ENCODE assay signal across 11 cellular contexts in genomic region chr7:28358423-28358868, GRCh38. TPM values are rescaled to one million over a fixed set of nuclear protein-coding genes. Genes with fewer than 3 reads are reported as not detected.
DNase-seq lines count a peak whose midpoint lies in the region; TF ChIP-seq lines count a peak whose summit lies in the region.
"Had no signal": no experiment of that assay in that cellular context is flagged by ENCODE, and none has a peak within 500 bp of the region (broad histone marks: within the 10 kb centered on the region; RNA-seq: fewer than 3 reads in every experiment).

No MANE protein-coding gene starts in this region.

- 18% methylated on average over 5 of the region's 5 CpGs for WGBS in smooth muscle cell (ENCODE audit: low lambda C conversion rate)

- no peak overlapping the region for H3K27ac ChIP-seq in smooth muscle cell (ENCODE audit: low read depth)
- H3K27ac ChIP-seq: thoracic aorta had no signal

- no peaks in the 10 kb centered on the region for H3K9me3 Mint-ChIP-seq in endothelial cell (ENCODE audit: unreplicated experiment)

- no peak overlapping the region for H3K4me3 ChIP-seq in smooth muscle cell
- H3K4me3 ChIP-seq: thoracic aorta had no signal

- H3K27ac Mint-ChIP-seq in endothelial cell (ENCODE audit: unreplicated experiment) = no peak overlapping the region

- H4K20me1 ChIP-seq in smooth muscle cell (ENCODE audit: low read depth) = no peaks in the 10 kb centered on the region

- H2AFZ ChIP-seq in smooth muscle cell (ENCODE audit: low read depth) = no peak overlapping the region

- no peaks in the 10 kb centered on the region for H3K79me2 ChIP-seq in smooth muscle cell (ENCODE audit: low read depth)

- TF ChIP-seq CTCF in smooth muscle cell (IDR thresholded peaks at IDR 0.05; ENCODE audit: borderline replicate concordance, insufficient read depth, poor library complexity, severe bottlenecking) = no peak
- no peak for TF ChIP-seq CTCF in endothelial cell (IDR thresholded peaks at IDR 0.05; ENCODE audit: unreplicated experiment)

- no peaks in the 10 kb centered on the region for H3K27me3 Mint-ChIP-seq in endothelial cell (ENCODE audit: unreplicated experiment)

- no peak overlapping the region for H3K4me3 Mint-ChIP-seq in endothelial cell (ENCODE audit: unreplicated experiment)

- no peaks in the 10 kb centered on the region for H3K4me1 ChIP-seq in smooth muscle cell (ENCODE audit: low read depth)

- H3F3A ChIP-seq in smooth muscle cell (ENCODE audit: low read depth) = no peaks in the 10 kb centered on the region

- no peaks in the 10 kb centered on the region for H3K36me3 Mint-ChIP-seq in endothelial cell (ENCODE audit: low read depth, unreplicated experiment)

- H3K4me1 Mint-ChIP-seq in endothelial cell (ENCODE audit: unreplicated experiment) = no peaks in the 10 kb centered on the region

- peak overlapping the region; percentile 25 for H3K4me2 ChIP-seq in smooth muscle cell

- H3K9me3 ChIP-seq in smooth muscle cell (replicated peaks; ENCODE audit: low read depth) = no peaks in the 10 kb centered on the region
- H3K9me3 ChIP-seq: thoracic aorta had no signal

- no peaks in the 10 kb centered on the region for H3K27me3 ChIP-seq in smooth muscle cell (ENCODE audit: low read depth)

- no peak overlapping the region for H3K9ac ChIP-seq in smooth muscle cell (ENCODE audit: low read depth)

- H3K36me3 ChIP-seq in smooth muscle cell (ENCODE audit: low read depth) = no peaks in the 10 kb centered on the region
- H3K36me3 ChIP-seq: thoracic aorta had no signal

- DNase-seq in H4 (ENCODE audit: low spot score) = peak; percentile 100
- DNase-seq in RPMI7951 (ENCODE audit: low read depth) = peak; percentile 100
- peak; percentile 97 for DNase-seq in fibroblast of gingiva (ENCODE audit: low read depth)
- DNase-seq in smooth muscle cell (lab: John Stamatoyannopoulos, UW; ENCODE audit: unreplicated experiment) = no peak
- no peak for DNase-seq in NCI-H1092 (lab: John Stamatoyannopoulos, UW)
- no peak for DNase-seq in endothelial cell (ENCODE audit: low spot score)
- DNase-seq in NCI-H524 treated with DMSO at 0.1 percent for 48 hours (lab: John Stamatoyannopoulos, UW) = no peak
- DNase-seq: effector CD4-positive, alpha-beta T cell; NCI-H2171; T-helper 2 cell had no signal

RNA-seq across cellular contexts. Expression of gene CREB5, which starts 53.9 kb away (rescaled TPM):
- total RNA-seq in H4 (2014; rRNA removed; shearing (Covaris generic)) = 8.0 and 13.7 TPM in 2 replicates
- 2.9 and 3.8 TPM in 2 replicates for total RNA-seq in RPMI7951 (2014; rRNA removed; shearing (Covaris generic))
- total RNA-seq in smooth muscle cell (18.2 and 35.1 TPM in 2 replicates), endothelial cell (ENCODE audit: unreplicated experiment) (5.6 TPM)
- polyA plus RNA-seq in smooth muscle cell = 6.2 and 17.0 TPM in 2 replicates

Comparison
In these comparisons a context has a peak if more than half of its experiments do, and no peak if none do; other contexts are left out.
1. DNase-seq: peak in H4 (single experiment), RPMI7951 (single experiment) and fibroblast of gingiva (single experiment); none in smooth muscle cell (single experiment), NCI-H1092 (single experiment), endothelial cell (single experiment) and NCI-H524 treated with DMSO at 0.1 percent for 48 hours (single experiment).